ENCODE assay signal across 8 cellular contexts in the genomic region with DNA sequence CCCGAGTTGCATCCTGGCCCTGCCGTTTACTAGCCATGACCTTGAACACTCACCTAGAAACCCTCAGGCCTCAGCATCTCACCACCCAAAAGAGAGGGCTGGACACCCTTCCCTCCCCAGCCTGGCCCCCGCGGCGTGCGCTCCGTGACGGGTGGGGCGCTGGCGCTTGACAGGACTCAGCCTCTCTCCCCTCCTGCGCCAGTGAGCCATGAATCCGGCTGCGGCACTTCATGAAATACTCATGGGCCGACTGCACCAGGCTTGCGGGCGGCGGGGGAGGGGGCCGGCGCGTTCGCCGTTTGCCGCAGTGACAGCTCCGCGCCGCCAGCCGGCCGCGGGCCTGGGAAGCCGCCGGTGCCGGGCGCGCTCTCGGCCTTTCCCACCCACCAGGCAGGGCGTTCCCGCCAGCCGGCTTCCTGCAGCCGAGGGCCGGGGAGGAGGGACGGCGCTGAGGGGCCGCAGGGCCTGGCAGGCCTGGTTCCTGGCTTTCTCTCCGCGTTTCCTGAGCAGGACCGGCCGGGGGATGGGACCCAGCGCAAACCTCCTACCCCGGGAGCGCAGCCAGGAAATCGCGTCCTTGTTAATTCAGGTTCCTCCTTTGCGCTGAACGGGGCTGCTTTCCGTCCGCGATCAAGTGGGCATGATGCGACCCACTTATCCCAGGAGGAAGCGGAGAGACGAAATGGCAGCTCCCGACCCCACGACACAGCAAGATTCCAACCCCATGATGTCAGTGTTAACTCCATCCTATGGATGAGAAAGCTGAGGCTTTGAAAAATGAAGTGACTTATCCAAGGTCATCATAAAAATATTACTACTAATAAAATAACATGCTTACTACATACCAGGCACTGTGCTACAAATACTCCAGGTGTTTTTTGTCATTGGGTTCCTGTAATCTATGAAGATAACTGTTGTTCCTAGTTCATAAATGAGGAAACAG. TPM values are rescaled to one million over a fixed set of nuclear protein-coding genes. Genes with fewer than 3 reads are reported as not detected.
DNase-seq lines count a peak whose midpoint lies in the region; ATAC-seq and TF ChIP-seq lines count a peak whose summit lies in the region.

No MANE protein-coding gene starts in this region.

- no peaks in the 10 kb centered on the region for H3K27me3 ChIP-seq in lung (ENCODE audit: control insufficient read depth, insufficient read depth)

- H3K4me3 ChIP-seq in lung, result peak overlapping the region; percentile 18

- POLR2A ChIA-PET in HEK293T (lab: Yijun Ruan, JAX), result interaction anchor here (1.4 to 2.6 kb wide), 3 partner anchors 9 to 90 kb away, joined by 3 to 28 read pairs (median 4); partner anchors contain the start of gene LUZP1
- POLR2A ChIA-PET in activated CD8-positive, alpha-beta T cell treated with anti-CD3 and anti-CD28 coated beads for 36 hours (lab: Charles Lee), result interaction anchor here (1.0 to 1.9 kb wide), 2 partner anchors 75 to 78 kb away, joined by 5 to 6 read pairs; no protein-coding TSS in a partner anchor

- peaks cover 0 to 2% of the 10 kb centered on the region in 2 donors for H3K9me3 ChIP-seq in lung (ENCODE audit: control insufficient read depth in 2 of 2, insufficient read depth in 1 of 2, low read length in 1 of 2)

- TF ChIP-seq CTCF in activated CD8-positive, alpha-beta T cell treated with anti-CD3 and anti-CD28 coated beads for 36 hours (IDR thresholded peaks at IDR 0.05), result no peak
- TF ChIP-seq CTCF in lung (IDR thresholded peaks at IDR 0.05; ENCODE audit: control extremely low read depth, extremely low read depth), result no peak

- no peaks in the 10 kb centered on the region for H3K36me3 ChIP-seq in lung (ENCODE audit: control insufficient read depth in 2 of 2, insufficient read depth in 2 of 2, low read length in 2 of 2)

- peaks cover 25% of the 10 kb centered on the region for H3K27me3 Mint-ChIP-seq in activated CD8-positive, alpha-beta T cell treated with anti-CD3 and anti-CD28 coated beads for 36 hours

- peak; percentile 69 for ATAC-seq in activated CD8-positive, alpha-beta T cell treated with anti-CD3 and anti-CD28 coated beads for 36 hours
- ATAC-seq in lung (ENCODE audit: insufficient read depth, low FRiP score) (peak; percentile 76), HG02623 (IDR thresholded peaks at IDR 0.05; ENCODE audit: unreplicated experiment) (no peak)

- 1% methylated on average over 60 to 62 of the region's 62 CpGs for WGBS in lung, 2 donors

- no peak overlapping the region for H3K27ac Mint-ChIP-seq in activated CD8-positive, alpha-beta T cell treated with anti-CD3 and anti-CD28 coated beads for 36 hours

- CTCF ChIA-PET in HEK293T (lab: Yijun Ruan, JAX), result interaction anchor here (1.8 to 2.1 kb wide), 2 partner anchors 8 to 76 kb away, joined by 4 to 7 read pairs; no protein-coding TSS in a partner anchor
- CTCF ChIA-PET in activated CD8-positive, alpha-beta T cell treated with anti-CD3 and anti-CD28 coated beads for 36 hours (lab: Charles Lee), result interaction anchor here (0.7 to 15.7 kb wide), 6 partner anchors 12 to 92 kb away, joined by 3 to 748 read pairs (median 3); no protein-coding TSS in a partner anchor

- peak overlapping the region; percentile 63 for H3K4me3 Mint-ChIP-seq in activated CD8-positive, alpha-beta T cell treated with anti-CD3 and anti-CD28 coated beads for 36 hours

- H3K27ac ChIP-seq in lung (ENCODE audit: low read depth in 1 of 2, low read length in 1 of 2), result peak overlapping the region; percentile 89 to 93

- DNase-seq in GM03348 (ENCODE audit: low spot score), result peak; percentile 92
- peak; percentile 74 for DNase-seq in HEK293T (ENCODE audit: extremely low spot score)
- peak; percentile 72 for DNase-seq in NCI-H2171 treated with DMSO at 0.1 percent for 48 hours (lab: John Stamatoyannopoulos, UW)
- peak; percentile 69 for DNase-seq in activated CD8-positive, alpha-beta T cell treated with anti-CD3 and anti-CD28 coated beads for 36 hours
- peak; percentile 88 for DNase-seq in ecto neural progenitor cell (ENCODE audit: low spot score)
- peak; percentile 72 for DNase-seq in lung (ENCODE audit: low spot score)
- DNase-seq in stimulated activated CD4-positive, alpha-beta T cell treated with anti-CD3 and anti-CD28 coated beads, TNF-alpha, amount 100 ng/mL, for 48 hours (ENCODE audit: low read depth in 3 of 3), result peak in 2 of 3 donors; percentile 29 to 36

- H3K4me1 Mint-ChIP-seq in activated CD8-positive, alpha-beta T cell treated with anti-CD3 and anti-CD28 coated beads for 36 hours (ENCODE audit: low read depth), result peaks cover 16% of the 10 kb centered on the region

- peaks cover 0 to 3% of the 10 kb centered on the region in 2 donors for H3K4me1 ChIP-seq in lung (ENCODE audit: control insufficient read depth in 2 of 2, insufficient read depth in 2 of 2, low read length in 2 of 2)

- no peaks in the 10 kb centered on the region for H3K36me3 Mint-ChIP-seq in activated CD8-positive, alpha-beta T cell treated with anti-CD3 and anti-CD28 coated beads for 36 hours (ENCODE audit: low read depth)

- no peaks in the 10 kb centered on the region for H3K9me3 Mint-ChIP-seq in activated CD8-positive, alpha-beta T cell treated with anti-CD3 and anti-CD28 coated beads for 36 hours

- intact Hi-C loops in activated CD8-positive, alpha-beta T cell treated with anti-CD3 and anti-CD28 coated beads for 36 hours (cut with micrococcal nuclease), result no loop called here

TF ChIP-seq in HEK293T, 16 proteins besides CTCF, POLR2A, EP300 and RAD21:
- peak; percentile 47; the same call in 1 of the 2 replicates for TF ChIP-seq L3MBTL2 (conservative IDR thresholded peaks at IDR 0.05)
- TF ChIP-seq CTBP1 (IDR thresholded peaks at IDR 0.05; ENCODE audit: borderline replicate concordance), result no peak
- no peak for TF ChIP-seq ELF4 (IDR thresholded peaks at IDR 0.05)
- no peak for TF ChIP-seq FOXA1 (IDR thresholded peaks at IDR 0.05)
- no peak for TF ChIP-seq BHLHE40 (IDR thresholded peaks at IDR 0.05; ENCODE audit: borderline replicate concordance)
- no peak for TF ChIP-seq HDGF (IDR thresholded peaks at IDR 0.05; ENCODE audit: borderline replicate concordance)
TF ChIP-seq in HEK293T: peak in this region for 1.

RNA-seq across cellular contexts. Expression of gene LUZP1, which starts 9.1 kb away (rescaled TPM):
- 10 to 100 TPM; 14.9 to 16.0 TPM for total RNA-seq in activated CD8-positive, alpha-beta T cell treated with anti-CD3 and anti-CD28 coated beads for 36 hours
- 10 to 100 TPM; 26.3 to 27.5 TPM for total RNA-seq in lung
- 1 to 10 TPM; 4.0 to 9.1 TPM for polyA plus RNA-seq in lung

RNA-seq across cellular contexts. Expression of gene HTR1D, which starts 39.6 kb away (rescaled TPM):
- not detected for total RNA-seq in activated CD8-positive, alpha-beta T cell treated with anti-CD3 and anti-CD28 coated beads for 36 hours
- total RNA-seq in lung, result under 1 TPM in 1 of 2 donors, not detected in 1; 0.18 TPM
- polyA plus RNA-seq in lung, result under 1 TPM; 0.25 to 0.30 TPM

Comparison
In these comparisons a context has a peak if more than half of its experiments do, and no peak if none do; other contexts are left out.
1. DNase-seq: peak in every context shown above with its lines; median percentile 92 in GM03348; 88 in ecto neural progenitor cell; 74 in HEK293T; 72 in NCI-H2171 treated with DMSO at 0.1 percent for 48 hours; 72 in lung; 69 in activated CD8-positive, alpha-beta T cell treated with anti-CD3 and anti-CD28 coated beads for 36 hours; 32 in stimulated activated CD4-positive, alpha-beta T cell treated with anti-CD3 and anti-CD28 coated beads, TNF-alpha, amount 100 ng/mL, for 48 hours.